In genomic region chr2:238274152-238274865, GRCh38 we compare ENCODE assay signal across 1 cellular context.
TF ChIP-seq lines count a peak whose summit lies in the region.

No MANE protein-coding gene starts in this region.

TF ChIP-seq in HepG2, 621 proteins besides CTCF, POLR2A, EP300 and RAD21:
- TF ChIP-seq ZBTB46 (CRISPR knock-in tag; IDR thresholded peaks at IDR 0.05; ENCODE audit: borderline replicate concordance) (no peak), ASH2L (IDR thresholded peaks at IDR 0.05; ENCODE audit: insufficient read length, low read depth, low read length) (peak; percentile 30), ZBTB38 (CRISPR knock-in tag; IDR thresholded peaks at IDR 0.05) (peak; percentile 72; the same call in 1 of the 2 replicates), SALL1 (CRISPR knock-in tag; IDR thresholded peaks at IDR 0.05) (peak; percentile 27; the same call in 1 of the 2 replicates), ZNF687 (CRISPR knock-in tag; IDR thresholded peaks at IDR 0.05) (peak; percentile 63), MYC (CRISPR knock-in tag; IDR thresholded peaks at IDR 0.05; ENCODE audit: borderline replicate concordance) (no peak), ZIK1 (CRISPR knock-in tag; IDR thresholded peaks at IDR 0.05; ENCODE audit: borderline replicate concordance, low read depth) (no peak), SAP130 (CRISPR knock-in tag; IDR thresholded peaks at IDR 0.05; ENCODE audit: low read depth) (peak; percentile 31; the same call in 1 of the 2 replicates), JDP2 (CRISPR knock-in tag; IDR thresholded peaks at IDR 0.05; ENCODE audit: borderline replicate concordance) (no peak), TFAP4 (IDR thresholded peaks at IDR 0.05; ENCODE audit: borderline replicate concordance, low read depth) (peak; percentile 76), GABPB1 (CRISPR knock-in tag; IDR thresholded peaks at IDR 0.05) (0 out of 2 replicates have a peak, but pooled peaks have one; percentile 31), ZBTB4 (CRISPR knock-in tag; IDR thresholded peaks at IDR 0.05; ENCODE audit: borderline replicate concordance) (0 out of 2 replicates have a peak, but pooled peaks have one; percentile 74), PAXIP1 (CRISPR knock-in tag; conservative IDR thresholded peaks at IDR 0.05) (0 out of 2 replicates have a peak, but pooled peaks have one; percentile 22), HNF4G (IDR thresholded peaks at IDR 0.05; ENCODE audit: borderline replicate concordance, low read depth, low read length) (peak; percentile 44), HNF4G (CRISPR knock-in tag; IDR thresholded peaks at IDR 0.05; ENCODE audit: borderline replicate concordance, low read depth) (no peak), HNF4A (CRISPR knock-in tag; IDR thresholded peaks at IDR 0.05) (peak; percentile 79), MAX (IDR thresholded peaks at IDR 0.05) (peak; percentile 51; the same call in 1 of the 2 replicates), ZBTB33 (CRISPR knock-in tag; IDR thresholded peaks at IDR 0.05) (peak; percentile 69)
TF ChIP-seq in HepG2: peak in this region for 13.
